26 cellular contexts compared by ENCODE assay signal in genomic region chr2:234853739-234854138, GRCh38.
"Had no signal": no experiment of that assay in that cellular context is flagged by ENCODE, and none has a peak within 500 bp of the region (broad histone marks: within the 10 kb centered on the region; RNA-seq: fewer than 3 reads in every experiment).

No MANE protein-coding gene starts in this region.

- H3K9me3 ChIP-seq: colonic mucosa, esophagus muscularis mucosa, left lung, lower lobe of right lung, right lobe of liver, uterus had no signal

- H3K27me3 ChIP-seq: colonic mucosa, esophagus muscularis mucosa, heart right ventricle, left lung, right lobe of liver, uterus had no signal

- H3K36me3 ChIP-seq: colonic mucosa, esophagus muscularis mucosa, heart right ventricle, left lung, lower lobe of right lung, right lobe of liver, uterus had no signal

- H3K27ac ChIP-seq: colonic mucosa, esophagus muscularis mucosa, heart right ventricle, left lung, lower lobe of right lung, right lobe of liver, uterus had no signal

- H3K4me3 ChIP-seq: colonic mucosa, esophagus muscularis mucosa, heart right ventricle, left lung, lower lobe of right lung, right lobe of liver, uterus had no signal

- DNase-seq: activated CD4-positive, alpha-beta memory T cell treated with anti-CD3 and anti-CD28 coated beads for 36 hours; activated CD4-positive, alpha-beta T cell treated with anti-CD3 and anti-CD28 coated beads, Interleukin-2, amount 10 ng/mL, durations not matched to agents 24 days and 14 days; activated CD4-positive, CD25-positive, alpha-beta regulatory T cell treated with anti-CD3 and anti-CD28 coated beads, Interleukin-2, amount 50 U/mL, for 72 hours; activated CD8-positive, alpha-beta memory T cell treated with anti-CD3 and anti-CD28 coated beads, Interleukin-2, amount 50 U/mL, for 48 hours; activated gamma-delta T cell treated with Interleukin-2 at 50 U/mL for 16 hours; activated naive CD8-positive, alpha-beta T cell treated with anti-CD3 and anti-CD28 coated beads, Interleukin-2, amount 50 U/mL, for 24 hours; activated T-cell treated with anti-CD3 and anti-CD28 coated beads, Interleukin-2, amount 50 U/mL, for 24 hours; colonic mucosa; endodermal cell; heart right ventricle; kidney glomerular epithelial cell; left lung; lower lobe of right lung; mesendoderm; posterior cingulate gyrus; right lobe of liver; small intestine; stimulated activated CD4-positive, alpha-beta T cell treated with anti-CD3 and anti-CD28 coated beads, Interleukin-4, amount 100 ng/mL, for 24 hours; stimulated activated CD8-positive, alpha-beta memory T cell treated with anti-CD3 and anti-CD28 coated beads, Interleukin-4, amount 100 ng/mL, for 48 hours; stimulated activated naive CD8-positive, alpha-beta T cell treated with anti-CD3 and anti-CD28 coated beads, Interleukin-15, amount 100 ng/mL, for 72 hours; substantia nigra; T-helper 17 cell; T1000; uterus had no signal

- ATAC-seq: activated naive CD8-positive, alpha-beta T cell treated with anti-CD3 and anti-CD28 coated beads, Interleukin-2, amount 50 U/mL, for 24 hours; left lung; lower lobe of right lung; right lobe of liver; stimulated activated memory B cell treated with anti-CD40 and anti-IgM and Interleukin-4, amounts not matched to agents 10 μg/mL and 1 μg/mL and 100 μg/mL, for 72 hours; stimulated activated naive CD8-positive, alpha-beta T cell treated with anti-CD3 and anti-CD28 coated beads, Interleukin-15, amount 100 ng/mL, for 72 hours; T-helper 17 cell had no signal

- H3K4me1 ChIP-seq: colonic mucosa, esophagus muscularis mucosa, left lung, lower lobe of right lung, uterus had no signal
